Comparison of ENCODE assay signal across 3 cellular contexts in genomic region chr2:3580449-3580848, GRCh38.
TF ChIP-seq lines count a peak whose summit lies in the region.

No MANE protein-coding gene starts in this region.

TF ChIP-seq in SK-N-SH, 30 proteins besides CTCF, POLR2A, EP300 and RAD21:
- TF ChIP-seq TAF1 (IDR thresholded peaks at IDR 0.05; ENCODE audit: borderline replicate concordance, low read depth, low read length) (no peak), NFIC (IDR thresholded peaks at IDR 0.05; ENCODE audit: borderline replicate concordance) (no peak), IRF3 (IDR thresholded peaks at IDR 0.05; ENCODE audit: low read depth, low read length) (no peak), POLR2AphosphoS5 (IDR thresholded peaks at IDR 0.05; ENCODE audit: low read depth, low read length) (no peak), USF2 (IDR thresholded peaks at IDR 0.05; ENCODE audit: borderline replicate concordance, low read depth, low read length) (no peak), GABPA (IDR thresholded peaks at IDR 0.05; ENCODE audit: low read depth) (no peak), JUND (IDR thresholded peaks at IDR 0.05) (no peak), PBX3 (IDR thresholded peaks at IDR 0.05) (no peak), SIN3A (IDR thresholded peaks at IDR 0.05; ENCODE audit: borderline replicate concordance, low read depth, low read length) (no peak), FOXJ3 (CRISPR knock-in tag; IDR thresholded peaks at IDR 0.05) (no peak), TCF12 (IDR thresholded peaks at IDR 0.05) (no peak), EZH2phosphoT487 (IDR thresholded peaks at IDR 0.05; ENCODE audit: borderline replicate concordance, low read depth) (no peak), FOSL2 (IDR thresholded peaks at IDR 0.05; ENCODE audit: borderline replicate concordance, low read depth) (no peak), ELF1 (IDR thresholded peaks at IDR 0.05) (no peak), TEAD4 (IDR thresholded peaks at IDR 0.05; ENCODE audit: borderline replicate concordance, insufficient read depth) (no peak), USF1 (IDR thresholded peaks at IDR 0.05; ENCODE audit: borderline replicate concordance, low read depth) (no peak), RFX5 (IDR thresholded peaks at IDR 0.05; ENCODE audit: low read length) (no peak), MAX (IDR thresholded peaks at IDR 0.05; ENCODE audit: low read depth) (no peak), RXRA (IDR thresholded peaks at IDR 0.05; ENCODE audit: borderline replicate concordance, low read depth) (no peak)
TF ChIP-seq in SK-N-SH: peak in this region for 0.

TF ChIP-seq in SK-N-SH treated with all-trans-retinoic acid at 6 μM for 48 hours, 23 proteins besides CTCF, POLR2A, EP300 and RAD21:
- no peak for TF ChIP-seq ESRRG (CRISPR knock-in tag; IDR thresholded peaks at IDR 0.05)
- no peak for TF ChIP-seq POU6F1 (CRISPR knock-in tag; IDR thresholded peaks at IDR 0.05; ENCODE audit: borderline replicate concordance, low read depth)
- no peak for TF ChIP-seq CSRNP3 (CRISPR knock-in tag; IDR thresholded peaks at IDR 0.05)
- no peak for TF ChIP-seq TCF4 (CRISPR knock-in tag; IDR thresholded peaks at IDR 0.05; ENCODE audit: borderline replicate concordance)
- TF ChIP-seq BACH2 (CRISPR knock-in tag; IDR thresholded peaks at IDR 0.05; ENCODE audit: borderline replicate concordance) = no peak
- TF ChIP-seq ISL1 (CRISPR knock-in tag; IDR thresholded peaks at IDR 0.05) = no peak

TF ChIP-seq in GM12878, 131 proteins besides CTCF, POLR2A, EP300 and RAD21:
- TF ChIP-seq SMAD1 (IDR thresholded peaks at IDR 0.05; ENCODE audit: low read depth, partially characterized antibody) = no peak
- TF ChIP-seq STAT3 (IDR thresholded peaks at IDR 0.05; ENCODE audit: low read depth, low read length) = no peak
- no peak for TF ChIP-seq MEF2B (IDR thresholded peaks at IDR 0.05; ENCODE audit: partially characterized antibody, poor library complexity, severe bottlenecking)
- no peak for TF ChIP-seq NR2C2 (IDR thresholded peaks at IDR 0.05; ENCODE audit: borderline replicate concordance, control insufficient read depth, insufficient read length, low read depth)
- no peak for TF ChIP-seq SMAD5 (IDR thresholded peaks at IDR 0.05; ENCODE audit: low read depth)
